ENCODE assay signal across 19 cellular contexts in genomic region chr20:41798926-41799502, GRCh38.
"Had no signal": no experiment of that assay in that cellular context is flagged by ENCODE, and none has a peak within 500 bp of the region (broad histone marks: within the 10 kb centered on the region; RNA-seq: fewer than 3 reads in every experiment).

No MANE protein-coding gene starts in this region.

- H3K27me3 ChIP-seq: body of pancreas, cardiac muscle cell, pancreas had no signal

- FAIRE-seq: endometrium, pancreas had no signal

- DNase-seq: activated CD4-positive, alpha-beta T cell treated with anti-CD3 and anti-CD28 coated beads, Interleukin-2, amount 10 ng/mL, durations not matched to agents 7 days and 5 days; activated CD4-positive, CD25-positive, alpha-beta regulatory T cell treated with anti-CD3 and anti-CD28 coated beads, Interleukin-2, amount 50 U/mL, for 72 hours; activated CD8-positive, alpha-beta memory T cell treated with anti-CD3 and anti-CD28 coated beads, Interleukin-2, amount 10 ng/mL, durations not matched to agents 7 days and 5 days; activated CD8-positive, alpha-beta T cell treated with anti-CD3 and anti-CD28 coated beads for 36 hours; activated gamma-delta T cell treated with Interleukin-2 at 50 U/mL for 16 hours; activated T-cell treated with anti-CD3 and anti-CD28 coated beads for 4 hours; anterior cingulate cortex; body of pancreas; heart left ventricle; pancreas; right cardiac atrium; stimulated activated CD4-positive, alpha-beta T cell treated with anti-CD3 and anti-CD28 coated beads, Interleukin-12 subunit alpha, Interleukin-12 subunit beta, amount 100 ng/mL, for 4 hours; stimulated activated CD4-positive, alpha-beta T cell treated with anti-CD3 and anti-CD28 coated beads, Interleukin-4, amount 100 ng/mL, for 4 hours; stimulated activated naive CD8-positive, alpha-beta T cell treated with anti-CD3 and anti-CD28 coated beads, Interleukin-15, amount 100 ng/mL, for 72 hours; tibial artery had no signal

- H3K36me3 ChIP-seq: cardiac muscle cell, heart left ventricle, pancreas, tibial artery had no signal

- H3K4me3 ChIP-seq: body of pancreas, cardiac muscle cell, heart left ventricle, pancreas, tibial artery had no signal

- H3K9me3 ChIP-seq: body of pancreas, pancreas, tibial artery had no signal

- H3K27ac ChIP-seq: body of pancreas, cardiac muscle cell, heart left ventricle, pancreas, tibial artery, VCaP had no signal

- ATAC-seq: activated CD8-positive, alpha-beta memory T cell treated with anti-CD3 and anti-CD28 coated beads, Interleukin-2, amount 10 ng/mL, durations not matched to agents 7 days and 5 days; activated CD8-positive, alpha-beta T cell treated with anti-CD3 and anti-CD28 coated beads for 36 hours; body of pancreas; heart left ventricle; natural killer cell treated with Interleukin-12 subunit alpha and Interleukin-12 subunit beta and Interleukin-15 and Interleukin-18, amount 100 ng/mL, for 72 hours; pancreas; right cardiac atrium; stimulated activated naive CD8-positive, alpha-beta T cell treated with anti-CD3 and anti-CD28 coated beads, Interleukin-15, amount 100 ng/mL, for 72 hours had no signal

- H3K4me1 ChIP-seq: body of pancreas, heart left ventricle, pancreas, tibial artery had no signal
